Comparison of ENCODE assay signal across 13 cellular contexts in the genomic region with DNA sequence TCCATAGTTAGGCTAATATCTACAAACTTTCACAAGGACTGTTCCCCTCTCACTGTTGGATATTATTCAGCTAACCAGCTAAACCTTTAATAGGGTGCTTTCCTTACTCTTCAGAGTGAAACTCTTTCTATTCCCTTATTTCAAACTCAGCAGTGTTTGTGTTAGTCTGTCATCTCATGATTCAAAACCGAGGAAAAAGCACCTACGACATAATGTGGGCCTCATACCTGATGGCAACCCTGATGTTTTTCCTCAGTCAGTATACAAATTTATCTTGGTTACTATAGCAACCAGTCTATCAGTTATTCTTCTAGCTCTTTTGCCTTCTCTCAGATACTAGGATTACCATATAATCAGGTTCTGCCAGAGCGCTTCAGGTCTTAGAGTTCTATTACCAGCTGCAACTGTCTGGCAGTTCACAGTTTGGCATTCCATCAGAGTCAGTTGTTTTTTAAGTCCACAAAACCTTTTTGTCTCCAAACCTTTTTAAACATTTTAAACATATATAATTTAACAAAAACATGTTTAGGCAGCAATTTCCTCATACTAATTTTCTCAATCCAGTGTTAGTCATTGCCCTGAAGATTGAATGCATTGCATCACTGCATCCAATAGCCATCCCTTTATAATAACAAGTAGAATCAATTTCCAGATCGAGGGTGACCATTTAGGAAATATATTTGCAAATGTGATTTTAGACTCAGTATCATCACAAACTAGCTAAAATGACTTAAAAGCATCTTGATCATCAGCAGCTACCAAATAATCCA. TPM values are rescaled to one million over a fixed set of nuclear protein-coding genes. Genes with fewer than 3 reads are reported as not detected.
DNase-seq lines count a peak whose midpoint lies in the region; ATAC-seq and TF ChIP-seq lines count a peak whose summit lies in the region.
"Had no signal": no experiment of that assay in that cellular context is flagged by ENCODE, and none has a peak within 500 bp of the region (broad histone marks: within the 10 kb centered on the region; RNA-seq: fewer than 3 reads in every experiment).

No MANE protein-coding gene starts in this region.

- H3K9me3 ChIP-seq in smooth muscle cell (replicated peaks; ENCODE audit: low read depth), result no peaks in the 10 kb centered on the region
- H3K9me3 ChIP-seq: A549, lower lobe of right lung had no signal

- H3K9me3 Mint-ChIP-seq in activated B cell treated with CpG ODN at 0.5 μM for 24 hours, result no peaks in the 10 kb centered on the region
- H3K9me3 Mint-ChIP-seq in activated naive CD4-positive, alpha-beta T cell treated with anti-CD3 and anti-CD28 coated beads, Interleukin-2, amount 10 ng/mL, durations not matched to agents 7 days and 5 days, result no peaks in the 10 kb centered on the region
- H3K9me3 Mint-ChIP-seq: T-helper 1 cell treated with Interleukin-12 subunit alpha and Interleukin-12 subunit beta and Interleukin-4 antibody, amounts not matched to agents 30 μg/mL and 1 μg/mL, for 36 hours had no signal

- H3K36me3 Mint-ChIP-seq in activated B cell treated with CpG ODN at 0.5 μM for 24 hours (ENCODE audit: low read depth), result no peaks in the 10 kb centered on the region
- no peaks in the 10 kb centered on the region for H3K36me3 Mint-ChIP-seq in activated naive CD4-positive, alpha-beta T cell treated with anti-CD3 and anti-CD28 coated beads, Interleukin-2, amount 10 ng/mL, durations not matched to agents 7 days and 5 days

- peak overlapping the region; percentile 11 for H3K27ac ChIP-seq in smooth muscle cell (ENCODE audit: low read depth)
- H3K27ac ChIP-seq: A549, lower lobe of right lung had no signal

- H3K4me1 Mint-ChIP-seq in activated B cell treated with CpG ODN at 0.5 μM for 24 hours, result peaks cover 52% of the 10 kb centered on the region
- H3K4me1 Mint-ChIP-seq in activated naive CD4-positive, alpha-beta T cell treated with anti-CD3 and anti-CD28 coated beads, Interleukin-2, amount 10 ng/mL, durations not matched to agents 7 days and 5 days, result peaks cover 47% of the 10 kb centered on the region

- no peak overlapping the region for H3K4me2 ChIP-seq in smooth muscle cell
- H3K4me2 ChIP-seq: A549 had no signal

- intact Hi-C loops in activated B cell treated with CpG ODN at 0.5 μM for 24 hours (cut with micrococcal nuclease), result no loop called here

- H3K4me1 ChIP-seq in smooth muscle cell (ENCODE audit: low read depth), result peaks cover 11% of the 10 kb centered on the region

- peak; percentile 1 for DNase-seq in NOMO-1 treated with DMSO at 0.1 percent for 48 hours (lab: John Stamatoyannopoulos, UW; ENCODE audit: unreplicated experiment)
- no peak for DNase-seq in NOMO-1 treated with dmso at 0.1 percent for 144 hours (lab: John Stamatoyannopoulos, UW; ENCODE audit: unreplicated experiment)
- DNase-seq in activated B cell treated with CpG ODN at 0.5 μM for 24 hours, result no peak
- no peak for DNase-seq in smooth muscle cell (lab: John Stamatoyannopoulos, UW; ENCODE audit: unreplicated experiment)
- DNase-seq in GM19240 (ENCODE audit: insufficient read length, low spot score), result no peak
- no peak for DNase-seq in activated naive CD4-positive, alpha-beta T cell treated with anti-CD3 and anti-CD28 coated beads, Interleukin-2, amount 10 ng/mL, durations not matched to agents 7 days and 5 days
- no peak for DNase-seq in Kasumi-1 (lab: John Stamatoyannopoulos, UW)
- DNase-seq: activated gamma-delta T cell, lower lobe of right lung, NCI-H226 had no signal

- no peak overlapping the region for H3K4me3 ChIP-seq in smooth muscle cell
- H3K4me3 ChIP-seq: A549, lower lobe of right lung had no signal

- H3K27me3 ChIP-seq in smooth muscle cell (ENCODE audit: low read depth), result no peaks in the 10 kb centered on the region

- H3K79me2 ChIP-seq in smooth muscle cell (ENCODE audit: low read depth), result peaks cover 86% of the 10 kb centered on the region

- CTCF ChIA-PET in activated B cell treated with CpG ODN at 0.5 μM for 24 hours (lab: Charles Lee), result no interaction called here
- CTCF ChIA-PET in activated naive CD4-positive, alpha-beta T cell treated with anti-CD3 and anti-CD28 coated beads, Interleukin-2, amount 10 ng/mL, durations not matched to agents 7 days and 5 days (lab: Charles Lee), result no interaction called here

- peaks cover 93% of the 10 kb centered on the region for H4K20me1 ChIP-seq in smooth muscle cell (ENCODE audit: low read depth)

- H3K27ac Mint-ChIP-seq in activated B cell treated with CpG ODN at 0.5 μM for 24 hours, result no peak overlapping the region
- no peak overlapping the region for H3K27ac Mint-ChIP-seq in activated naive CD4-positive, alpha-beta T cell treated with anti-CD3 and anti-CD28 coated beads, Interleukin-2, amount 10 ng/mL, durations not matched to agents 7 days and 5 days

- no peak overlapping the region for H2AFZ ChIP-seq in smooth muscle cell (ENCODE audit: low read depth)

- H3K4me3 Mint-ChIP-seq in activated B cell treated with CpG ODN at 0.5 μM for 24 hours, result no peak overlapping the region
- no peak overlapping the region for H3K4me3 Mint-ChIP-seq in activated naive CD4-positive, alpha-beta T cell treated with anti-CD3 and anti-CD28 coated beads, Interleukin-2, amount 10 ng/mL, durations not matched to agents 7 days and 5 days
- H3K4me3 Mint-ChIP-seq: T-helper 1 cell treated with Interleukin-12 subunit alpha and Interleukin-12 subunit beta and Interleukin-4 antibody, amounts not matched to agents 30 μg/mL and 1 μg/mL, for 36 hours had no signal

- ATAC-seq in HG02884 (IDR thresholded peaks at IDR 0.05; ENCODE audit: unreplicated experiment) (peak; percentile 52), activated B cell treated with CpG ODN at 0.5 μM for 24 hours (ENCODE audit: low read depth) (peak; percentile 48)
- ATAC-seq: A549, lower lobe of right lung had no signal

- no peaks in the 10 kb centered on the region for H3K36me3 ChIP-seq in smooth muscle cell (ENCODE audit: low read depth)
- H3K36me3 ChIP-seq: lower lobe of right lung had no signal

- no peaks in the 10 kb centered on the region for H3F3A ChIP-seq in smooth muscle cell (ENCODE audit: low read depth)

- TF ChIP-seq CTCF in activated B cell treated with CpG ODN at 0.5 μM for 24 hours (IDR thresholded peaks at IDR 0.05) (no peak), smooth muscle cell (IDR thresholded peaks at IDR 0.05; ENCODE audit: borderline replicate concordance, insufficient read depth, poor library complexity, severe bottlenecking) (no peak)

- no peak overlapping the region for H3K9ac ChIP-seq in smooth muscle cell (ENCODE audit: low read depth)

- no peaks in the 10 kb centered on the region for H3K27me3 Mint-ChIP-seq in activated B cell treated with CpG ODN at 0.5 μM for 24 hours
- H3K27me3 Mint-ChIP-seq in activated naive CD4-positive, alpha-beta T cell treated with anti-CD3 and anti-CD28 coated beads, Interleukin-2, amount 10 ng/mL, durations not matched to agents 7 days and 5 days, result no peaks in the 10 kb centered on the region

- POLR2A ChIA-PET in activated B cell treated with CpG ODN at 0.5 μM for 24 hours (lab: Charles Lee), result interaction anchor here (0.6 kb wide), 1 partner anchor 74 kb away, joined by 4 read pairs; no protein-coding TSS in a partner anchor

- 72% methylated on average over 4 of the region's 4 CpGs for WGBS in smooth muscle cell (ENCODE audit: low lambda C conversion rate)

RNA-seq across cellular contexts. Expression of gene WDR44, which starts 7.4 kb away (rescaled TPM):
- total RNA-seq in activated B cell treated with CpG ODN at 0.5 μM for 24 hours (15.3 and 18.7 TPM in 2 replicates), smooth muscle cell (18.4 and 20.0 TPM in 2 replicates)
- polyA plus RNA-seq in smooth muscle cell, result 7.4 and 10.0 TPM in 2 replicates
